14 cellular contexts compared by ENCODE assay signal in genomic region chr7:23356726-23357125, GRCh38. TPM values are rescaled to one million over a fixed set of nuclear protein-coding genes. Genes with fewer than 3 reads are reported as not detected.
DNase-seq lines count a peak whose midpoint lies in the region; ATAC-seq, FAIRE-seq and TF ChIP-seq lines count a peak whose summit lies in the region.
"Had no signal": no experiment of that assay in that cellular context is flagged by ENCODE, and none has a peak within 500 bp of the region (broad histone marks: within the 10 kb centered on the region; RNA-seq: fewer than 3 reads in every experiment).

No MANE protein-coding gene starts in this region.

- H3K79me2 ChIP-seq in SU-DHL-6 (ENCODE audit: insufficient read depth, low read length) (peaks cover 83% of the 10 kb centered on the region), endothelial cell of umbilical vein (ENCODE audit: control insufficient read depth, insufficient read depth, low read length) (peaks cover 40% of the 10 kb centered on the region)

- peaks cover 25% of the 10 kb centered on the region for H3K4me1 Mint-ChIP-seq in activated naive CD8-positive, alpha-beta T cell (ENCODE audit: low read depth)
- H3K4me1 Mint-ChIP-seq in activated naive CD8-positive, alpha-beta T cell treated with anti-CD3 and anti-CD28 coated beads for 36 hours = peaks cover 17% of the 10 kb centered on the region
- H3K4me1 Mint-ChIP-seq in stimulated activated naive B cell treated with anti-CD40 and anti-IgM and Interleukin-4, amounts not matched to agents 10 μg/mL and 1 μg/mL and 100 μg/mL, for 72 hours = peaks cover 0 to 7% of the 10 kb centered on the region in 2 donors

- peak overlapping the region; percentile 85; the same call in 1 of the 2 replicates for H3K27ac ChIP-seq in SU-DHL-6 (ENCODE audit: low read depth, low read length)
- peak overlapping the region; percentile 49 for H3K27ac ChIP-seq in endothelial cell of umbilical vein (ENCODE audit: insufficient read depth, low read depth, low read length)
- no peak overlapping the region for H3K27ac ChIP-seq in Peyer's patch
- H3K27ac ChIP-seq: sigmoid colon had no signal

- TSS peak; percentile 35 for BruUV-seq in endothelial cell of umbilical vein (replicated peaks; lab: Mats Ljungman, UMichigan)

- ATAC-seq in stimulated activated naive B cell treated with anti-CD40 and anti-IgM and Interleukin-4, amounts not matched to agents 10 μg/mL and 1 μg/mL and 100 μg/mL, for 72 hours (replicated peaks) = peak; percentile 31 to 46
- no peak for ATAC-seq in HG03521 (IDR thresholded peaks at IDR 0.05; ENCODE audit: unreplicated experiment)

- H3K4me3 ChIP-seq in SU-DHL-6 (ENCODE audit: insufficient read depth, low read length, poor library complexity, severe bottlenecking) = no peak overlapping the region
- H3K4me3 ChIP-seq in endothelial cell of umbilical vein (replicated peaks in 1 of 3; ENCODE audit: insufficient read depth in 1 of 3, low read depth in 1 of 3, low read length in 3 of 3) = peak overlapping the region in 1 of 3 experiments; percentile 44
- no peak overlapping the region for H3K4me3 ChIP-seq in Peyer's patch
- H3K4me3 ChIP-seq: left lung, sigmoid colon had no signal

- CTCF ChIA-PET in endothelial cell of umbilical vein (lab: Charles Lee) = interaction anchor here (1.1 kb wide), 1 partner anchor 22 kb away, joined by 4 read pairs; no protein-coding TSS in a partner anchor

- peak overlapping the region; percentile 25 for H3K27ac Mint-ChIP-seq in activated naive CD8-positive, alpha-beta T cell
- no peak overlapping the region for H3K27ac Mint-ChIP-seq in activated naive CD8-positive, alpha-beta T cell treated with anti-CD3 and anti-CD28 coated beads for 36 hours
- H3K27ac Mint-ChIP-seq in stimulated activated naive B cell treated with anti-CD40 and anti-IgM and Interleukin-4, amounts not matched to agents 10 μg/mL and 1 μg/mL and 100 μg/mL, for 72 hours = no peak overlapping the region

- no peaks in the 10 kb centered on the region for H3K9me2 ChIP-seq in SU-DHL-6 (replicated peaks; ENCODE audit: insufficient read depth, low read length)

- TF ChIP-seq CTCF in SU-DHL-6 (IDR thresholded peaks at IDR 0.05; ENCODE audit: insufficient read depth, low read length, poor library complexity, severe bottlenecking) = no peak
- no peak for TF ChIP-seq CTCF in endothelial cell of umbilical vein (IDR thresholded peaks at IDR 0.05; ENCODE audit: extremely low read depth in 1 of 2, insufficient read depth in 1 of 2, low read depth in 1 of 2, low read length in 2 of 2)
- no peak for TF ChIP-seq CTCF in Peyer's patch (IDR thresholded peaks at IDR 0.05)

- H3K36me3 Mint-ChIP-seq in activated naive CD8-positive, alpha-beta T cell = no peaks in the 10 kb centered on the region
- no peaks in the 10 kb centered on the region for H3K36me3 Mint-ChIP-seq in activated naive CD8-positive, alpha-beta T cell treated with anti-CD3 and anti-CD28 coated beads for 36 hours
- H3K36me3 Mint-ChIP-seq in stimulated activated naive B cell treated with anti-CD40 and anti-IgM and Interleukin-4, amounts not matched to agents 10 μg/mL and 1 μg/mL and 100 μg/mL, for 72 hours = no peaks in the 10 kb centered on the region

- H3K36me3 ChIP-seq in SU-DHL-6 (ENCODE audit: low read length) = peaks cover 33% of the 10 kb centered on the region
- H3K36me3 ChIP-seq in endothelial cell of umbilical vein (ENCODE audit: control insufficient read depth in 2 of 2, extremely low read depth in 1 of 2, insufficient read depth in 2 of 2, low read length in 2 of 2) = peaks cover 0 to 2% of the 10 kb centered on the region in 2 experiments
- H3K36me3 ChIP-seq in Peyer's patch = no peaks in the 10 kb centered on the region
- H3K36me3 ChIP-seq: left lung, sigmoid colon had no signal

- H3K9me3 Mint-ChIP-seq in activated naive CD8-positive, alpha-beta T cell (ENCODE audit: low read depth) = no peaks in the 10 kb centered on the region
- no peaks in the 10 kb centered on the region for H3K9me3 Mint-ChIP-seq in activated naive CD8-positive, alpha-beta T cell treated with anti-CD3 and anti-CD28 coated beads for 36 hours
- H3K9me3 Mint-ChIP-seq in stimulated activated naive B cell treated with anti-CD40 and anti-IgM and Interleukin-4, amounts not matched to agents 10 μg/mL and 1 μg/mL and 100 μg/mL, for 72 hours = no peaks in the 10 kb centered on the region
- H3K9me3 Mint-ChIP-seq: nephron had no signal

- intact Hi-C loops in endothelial cell of umbilical vein (cut with micrococcal nuclease) = loop anchor here (1.0 to 5.0 kb wide), 10 partner anchors 7 to 164 kb away; partner anchors contain the start of genes IGF2BP3 and MALSU1

- no peaks in the 10 kb centered on the region for H3K9me1 ChIP-seq in endothelial cell of umbilical vein (replicated peaks; ENCODE audit: control insufficient read depth, extremely low read depth, insufficient read depth, low read length)

- no peak for FAIRE-seq in endothelial cell of umbilical vein (lab: Jason Lieb, UNC)

- H2AFZ ChIP-seq in SU-DHL-6 (ENCODE audit: low read depth, low read length, severe bottlenecking) (no peak overlapping the region), endothelial cell of umbilical vein (ENCODE audit: low read depth, low read length) (no peak overlapping the region)

- dilution Hi-C loops in endothelial cell of umbilical vein (cut with MboI; ENCODE audit: extremely low pct_ligation_motif_present, low sequenced_read_pairs) = no loop called here

- POLR2A ChIA-PET in endothelial cell of umbilical vein (lab: Charles Lee) = no interaction called here

- peaks cover 55% of the 10 kb centered on the region for H3F3A ChIP-seq in SU-DHL-6 (ENCODE audit: insufficient read depth)

- H4K20me1 ChIP-seq in SU-DHL-6 (ENCODE audit: low read depth, low read length) = no peaks in the 10 kb centered on the region
- no peaks in the 10 kb centered on the region for H4K20me1 ChIP-seq in endothelial cell of umbilical vein (replicated peaks; ENCODE audit: control insufficient read depth, extremely low read depth, insufficient read depth, low read length)

- H3K4me2 ChIP-seq in SU-DHL-6 (ENCODE audit: low read depth, low read length, poor library complexity, severe bottlenecking) = no peak overlapping the region
- peak overlapping the region; percentile 40 for H3K4me2 ChIP-seq in endothelial cell of umbilical vein (ENCODE audit: insufficient read depth, low read length)

- peaks cover 8% of the 10 kb centered on the region for H3K27me3 Mint-ChIP-seq in activated naive CD8-positive, alpha-beta T cell
- H3K27me3 Mint-ChIP-seq in activated naive CD8-positive, alpha-beta T cell treated with anti-CD3 and anti-CD28 coated beads for 36 hours = peaks cover 12% of the 10 kb centered on the region
- H3K27me3 Mint-ChIP-seq in stimulated activated naive B cell treated with anti-CD40 and anti-IgM and Interleukin-4, amounts not matched to agents 10 μg/mL and 1 μg/mL and 100 μg/mL, for 72 hours = peaks cover 0 to 8% of the 10 kb centered on the region in 2 donors

- peaks cover 5% of the 10 kb centered on the region; the same call in 1 of the 2 replicates for H3K9me3 ChIP-seq in SU-DHL-6 (ENCODE audit: insufficient read depth, low read length)
- H3K9me3 ChIP-seq in endothelial cell of umbilical vein (replicated peaks; ENCODE audit: control insufficient read depth, insufficient read depth, low read length) = no peaks in the 10 kb centered on the region
- no peaks in the 10 kb centered on the region for H3K9me3 ChIP-seq in Peyer's patch
- H3K9me3 ChIP-seq: BE2C, left lung, sigmoid colon had no signal

- TF ChIP-seq POLR2A in endothelial cell of umbilical vein (IDR thresholded peaks at IDR 0.05; ENCODE audit: low read depth, low read length) = no peak
- TF ChIP-seq POLR2A in Peyer's patch (IDR thresholded peaks at IDR 0.05) = no peak

- H3K27me3 ChIP-seq in SU-DHL-6 (ENCODE audit: low read length) = no peaks in the 10 kb centered on the region
- no peaks in the 10 kb centered on the region for H3K27me3 ChIP-seq in endothelial cell of umbilical vein (ENCODE audit: control insufficient read depth in 2 of 2, insufficient read depth in 2 of 2, low read length in 2 of 2)
- no peaks in the 10 kb centered on the region for H3K27me3 ChIP-seq in Peyer's patch
- H3K27me3 ChIP-seq: BE2C, left lung, sigmoid colon had no signal

- no peak for DNase-seq in activated naive CD8-positive, alpha-beta T cell treated with anti-CD3 and anti-CD28 coated beads for 36 hours
- no peak for DNase-seq in endothelial cell of umbilical vein (ENCODE audit: low read depth, low spot score)
- no peak for DNase-seq in stimulated activated naive B cell treated with anti-CD40 and anti-IgM and Interleukin-4, amounts not matched to agents 10 μg/mL and 1 μg/mL and 100 μg/mL, for 72 hours
- no peak for DNase-seq in Peyer's patch
- DNase-seq in NCI-H748 (lab: John Stamatoyannopoulos, UW; ENCODE audit: unreplicated experiment) = no peak
- DNase-seq: BE2C; effector CD4-positive, alpha-beta T cell; head of caudate nucleus; left lung; sigmoid colon had no signal

- H3K4me3 Mint-ChIP-seq in activated naive CD8-positive, alpha-beta T cell = peak overlapping the region; percentile 2
- no peak overlapping the region for H3K4me3 Mint-ChIP-seq in activated naive CD8-positive, alpha-beta T cell treated with anti-CD3 and anti-CD28 coated beads for 36 hours
- no peak overlapping the region for H3K4me3 Mint-ChIP-seq in stimulated activated naive B cell treated with anti-CD40 and anti-IgM and Interleukin-4, amounts not matched to agents 10 μg/mL and 1 μg/mL and 100 μg/mL, for 72 hours
- H3K4me3 Mint-ChIP-seq: nephron had no signal

- H3K9ac ChIP-seq in SU-DHL-6 (ENCODE audit: low read length) (no peak overlapping the region), endothelial cell of umbilical vein (replicated peaks; ENCODE audit: extremely low read depth, insufficient read depth, low read length) (peak overlapping the region; percentile 35)

- peaks cover 41% of the 10 kb centered on the region for H3K4me1 ChIP-seq in endothelial cell of umbilical vein (ENCODE audit: control insufficient read depth, extremely low read depth, insufficient read depth, low read length)
- H3K4me1 ChIP-seq in Peyer's patch = no peaks in the 10 kb centered on the region
- H3K4me1 ChIP-seq: left lung, sigmoid colon had no signal

TF ChIP-seq in endothelial cell of umbilical vein, 7 proteins besides CTCF, POLR2A, EP300 and RAD21 (continues in another document):
- TF ChIP-seq POLR2AphosphoS5 (IDR thresholded peaks at IDR 0.05; ENCODE audit: insufficient read depth, low read depth, low read length) = peak; percentile 33
- peak; percentile 18 for TF ChIP-seq FOS (IDR thresholded peaks at IDR 0.05; ENCODE audit: borderline replicate concordance, insufficient read depth, low read length)

RNA-seq across cellular contexts. Expression of gene MALSU1, which starts 57.6 kb away (rescaled TPM):
- 100 to 1,000 TPM; 116 to 120 TPM for total RNA-seq in activated naive CD8-positive, alpha-beta T cell treated with anti-CD3 and anti-CD28 coated beads for 36 hours
- total RNA-seq in endothelial cell of umbilical vein (58.4 and 62.6 TPM in 2 replicates), Peyer's patch (10 to 100 TPM; 15.7 to 40.5 (median 31.3) TPM)
- polyA plus RNA-seq in endothelial cell of umbilical vein = 53.4 and 68.0 TPM in 2 replicates
- polyA plus RNA-seq in endothelial cell of umbilical vein (2011; cell fraction: cytosol; rRNA removed) = 47.7 and 57.8 TPM in 2 replicates
- 20.9 and 26.8 TPM in 2 replicates for polyA plus RNA-seq in endothelial cell of umbilical vein (2011; cell fraction: nucleus; rRNA removed)
- polyA plus RNA-seq in endothelial cell of umbilical vein (2012) = 42.5 and 45.7 TPM in 2 replicates
- 22.1 and 25.1 TPM in 2 replicates for polyA minus RNA-seq in endothelial cell of umbilical vein
- 47.5 TPM for polyA minus RNA-seq in endothelial cell of umbilical vein (2011; cell fraction: cytosol; rRNA and poly(A)+ RNA removed)
- 6.4 and 7.0 TPM in 2 replicates for polyA minus RNA-seq in endothelial cell of umbilical vein (2011; cell fraction: nucleus; rRNA and poly(A)+ RNA removed)

Comparison
In these comparisons a context has a peak if more than half of its experiments do, and no peak if none do; other contexts are left out.
1. H3K27ac ChIP-seq: peak in SU-DHL-6 (single experiment) and endothelial cell of umbilical vein (single experiment); none in Peyer's patch (0 of 4).